22 cellular contexts compared by ENCODE assay signal in genomic region chr3:167166012-167166411, GRCh38.
DNase-seq lines count a peak whose midpoint lies in the region; ATAC-seq and TF ChIP-seq lines count a peak whose summit lies in the region.
"Had no signal": no experiment of that assay in that cellular context is flagged by ENCODE, and none has a peak within 500 bp of the region (broad histone marks: within the 10 kb centered on the region; RNA-seq: fewer than 3 reads in every experiment).

No MANE protein-coding gene starts in this region.

- POLR2A ChIA-PET in CD4-positive, alpha-beta memory T cell (lab: Charles Lee; ENCODE audit: partially characterized antibody) = no interaction called here

- TF ChIP-seq CTCF in heart right ventricle (IDR thresholded peaks at IDR 0.05) (no peak), left ventricle myocardium inferior (IDR thresholded peaks at IDR 0.05; ENCODE audit: borderline replicate concordance) (no peak), nephron (IDR thresholded peaks at IDR 0.05; ENCODE audit: unreplicated experiment in 3 of 3) (no peak), colonic mucosa (IDR thresholded peaks at IDR 0.05) (no peak)

- intact Hi-C loops in heart right ventricle (cut with DNase I) (loop anchor here in 1 of 10 donors (10.0 kb wide), 1 partner anchor 139 kb away; no protein-coding TSS in a partner anchor), Right ventricle myocardium inferior (cut with DNase I) (loop anchor here (5.0 kb wide), 1 partner anchor 141 kb away; no protein-coding TSS in a partner anchor), left ventricle myocardium inferior (cut with micrococcal nuclease) (no loop called here), colonic mucosa (cut with DNase I) (no loop called here)
- intact Hi-C loops in CD4-positive, alpha-beta memory T cell (cut with micrococcal nuclease) = no loop called here

- H3K36me3 ChIP-seq in heart right ventricle = no peaks in the 10 kb centered on the region
- H3K36me3 ChIP-seq in left ventricle myocardium inferior = no peaks in the 10 kb centered on the region
- no peaks in the 10 kb centered on the region for H3K36me3 ChIP-seq in CD4-positive, alpha-beta memory T cell (ENCODE audit: insufficient read depth, low read length)
- H3K36me3 ChIP-seq in colonic mucosa = no peaks in the 10 kb centered on the region

- no peaks in the 10 kb centered on the region for H3K36me3 Mint-ChIP-seq in nephron (ENCODE audit: low read depth)
- no peaks in the 10 kb centered on the region for H3K36me3 Mint-ChIP-seq in CD4-positive, alpha-beta memory T cell
- H3K36me3 Mint-ChIP-seq: CD8-positive, alpha-beta T cell; IgD-negative memory B cell had no signal

- no peaks in the 10 kb centered on the region for H3K9me3 Mint-ChIP-seq in nephron
- peaks cover 0 to 2% (median 0%) of the 10 kb centered on the region in 8 donors for H3K9me3 Mint-ChIP-seq in CD4-positive, alpha-beta memory T cell

- H3K4me1 ChIP-seq in heart right ventricle = peaks cover 0 to 35% (median 22%) of the 10 kb centered on the region in 9 donors
- peaks cover 29% of the 10 kb centered on the region for H3K4me1 ChIP-seq in left ventricle myocardium inferior
- no peaks in the 10 kb centered on the region for H3K4me1 ChIP-seq in CD4-positive, alpha-beta memory T cell (ENCODE audit: insufficient read depth, low read length)
- no peaks in the 10 kb centered on the region for H3K4me1 ChIP-seq in colonic mucosa
- H3K4me1 ChIP-seq: Caco-2 had no signal

- H3K9me3 ChIP-seq in heart right ventricle (peaks cover 0 to 3% (median 0%) of the 10 kb centered on the region in 11 donors), left ventricle myocardium inferior (replicated peaks) (no peaks in the 10 kb centered on the region), colonic mucosa (no peaks in the 10 kb centered on the region)
- no peaks in the 10 kb centered on the region for H3K9me3 ChIP-seq in CD4-positive, alpha-beta memory T cell (ENCODE audit: control insufficient read depth in 1 of 2, low read length in 2 of 2)
- H3K9me3 ChIP-seq: Caco-2 had no signal

- H3K4me3 ChIP-seq in heart right ventricle = no peak overlapping the region
- H3K4me3 ChIP-seq in left ventricle myocardium inferior = no peak overlapping the region
- no peak overlapping the region for H3K4me3 ChIP-seq in CD4-positive, alpha-beta memory T cell (ENCODE audit: low read length in 2 of 2)
- H3K4me3 ChIP-seq in colonic mucosa = no peak overlapping the region

- no peaks in the 10 kb centered on the region for H3K27me3 Mint-ChIP-seq in nephron (ENCODE audit: low read depth)
- no peaks in the 10 kb centered on the region for H3K27me3 Mint-ChIP-seq in CD4-positive, alpha-beta memory T cell
- H3K27me3 Mint-ChIP-seq: IgD-negative memory B cell had no signal

- H3K27ac ChIP-seq in heart right ventricle (peak overlapping the region in 6 of 10 donors; percentile 25 to 75 (median 69)), left ventricle myocardium inferior (replicated peaks) (peak overlapping the region; percentile 79), colonic mucosa (no peak overlapping the region)
- no peak overlapping the region for H3K27ac ChIP-seq in CD4-positive, alpha-beta memory T cell (ENCODE audit: low read depth, low read length)
- H3K27ac ChIP-seq: HL-60, KMS-11 had no signal

- no peak overlapping the region for H3K4me3 Mint-ChIP-seq in nephron
- peak overlapping the region in 1 of 8 donors; percentile 27 for H3K4me3 Mint-ChIP-seq in CD4-positive, alpha-beta memory T cell
- H3K4me3 Mint-ChIP-seq: CD8-positive, alpha-beta T cell; IgD-negative memory B cell had no signal

- peak overlapping the region in 2 of 3 experiments; percentile 86 to 87 for H3K27ac Mint-ChIP-seq in nephron
- no peak overlapping the region for H3K27ac Mint-ChIP-seq in CD4-positive, alpha-beta memory T cell
- H3K27ac Mint-ChIP-seq: CD8-positive, alpha-beta T cell; IgD-negative memory B cell had no signal

- CTCF ChIA-PET in CD4-positive, alpha-beta memory T cell (lab: Charles Lee; ENCODE audit: partially characterized antibody) = no interaction called here

- ATAC-seq in heart right ventricle (peak in 4 of 8 donors; percentile 16 to 63 (median 47)), Right ventricle myocardium inferior (no peak)
- ATAC-seq: CD8-positive, alpha-beta T cell; HCT116 had no signal

- H3K4me1 Mint-ChIP-seq in nephron = peaks cover 27% of the 10 kb centered on the region
- H3K4me1 Mint-ChIP-seq in CD4-positive, alpha-beta memory T cell = no peaks in the 10 kb centered on the region

- no peak overlapping the region for H3K9ac ChIP-seq in colonic mucosa (ENCODE audit: low read depth in 2 of 2, low read length in 2 of 2)
- H3K9ac ChIP-seq: KMS-11 had no signal

- no peaks in the 10 kb centered on the region for H3K27me3 ChIP-seq in heart right ventricle
- no peaks in the 10 kb centered on the region for H3K27me3 ChIP-seq in left ventricle myocardium inferior (ENCODE audit: low read depth)
- no peaks in the 10 kb centered on the region for H3K27me3 ChIP-seq in CD4-positive, alpha-beta memory T cell (ENCODE audit: insufficient read depth, low read length)
- H3K27me3 ChIP-seq in colonic mucosa = no peaks in the 10 kb centered on the region

- DNase-seq in heart right ventricle (no peak), Right ventricle myocardium inferior (ENCODE audit: missing footprints) (no peak), left ventricle myocardium inferior (no peak), HK-2 (ENCODE audit: unreplicated experiment) (no peak), colonic mucosa (no peak)
- no peak for DNase-seq in CD4-positive, alpha-beta memory T cell
- DNase-seq: Caco-2; CD8-positive, alpha-beta T cell; DMS 273 treated with DMSO at 0.1 percent for 48 hours; DMS79; GF-D8; MM.1S; NCI-H1105; NCI-H1436 treated with DMSO at 0.1 percent for 48 hours; NCI-H187 treated with DMSO at 0.1 percent for 48 hours; NCI-H2107; NCI-H774 had no signal

Comparison
In these comparisons a context has a peak if more than half of its experiments do, and no peak if none do; other contexts are left out.
1. H3K27ac ChIP-seq: peak in heart right ventricle (6 of 10) and left ventricle myocardium inferior (single experiment); none in CD4-positive, alpha-beta memory T cell (single experiment) and colonic mucosa (single experiment).
2. H3K27ac Mint-ChIP-seq: peak in nephron (2 of 3); none in CD4-positive, alpha-beta memory T cell (0 of 7).